Comparison of ENCODE assay signal across 29 cellular contexts in the genomic region with DNA sequence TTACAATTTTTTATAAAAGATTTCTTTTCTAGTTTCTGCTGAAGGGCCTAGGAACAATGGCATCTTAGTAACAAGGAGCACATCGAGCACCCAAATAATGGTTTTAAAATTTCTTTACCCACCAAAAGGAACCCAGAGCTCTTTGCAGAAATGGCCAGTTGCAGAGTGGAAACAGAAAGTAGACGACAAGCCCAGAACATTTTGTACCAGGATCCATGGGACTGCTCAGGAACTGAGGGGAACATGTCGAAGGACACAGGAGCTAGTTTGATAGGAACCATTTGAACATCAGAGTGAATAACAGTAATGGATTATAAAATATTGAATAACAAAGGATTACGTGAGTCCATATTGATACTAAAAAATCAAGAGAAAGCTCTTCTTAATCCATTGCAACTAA.
"Had no signal": no experiment of that assay in that cellular context is flagged by ENCODE, and none has a peak within 500 bp of the region (broad histone marks: within the 10 kb centered on the region; RNA-seq: fewer than 3 reads in every experiment).

No MANE protein-coding gene starts in this region.

- DNase-seq: heart left ventricle; hypothalamus; immature natural killer cell; kidney; left colon; mesendoderm; naive B cell; natural killer cell; nephron progenitor cell; occipital lobe; ovary; right cardiac atrium; sigmoid colon; small intestine; spleen; stimulated activated CD4-positive, alpha-beta T cell treated with anti-CD3 and anti-CD28 coated beads, Interleukin-4, amount 100 ng/mL, for 24 hours; stimulated activated naive CD4-positive, alpha-beta T cell; stimulated activated naive CD8-positive, alpha-beta T cell treated with anti-CD3 and anti-CD28 coated beads, Interleukin-15, amount 100 ng/mL, for 72 hours; substantia nigra; thyroid gland; upper lobe of right lung had no signal

- H3K27ac ChIP-seq: neural progenitor cell, neutrophil, ovary, spleen, thyroid gland, upper lobe of right lung had no signal

- H2AFZ ChIP-seq: neural progenitor cell had no signal

- H3K4me3 Mint-ChIP-seq: mesothelial cell of epicardium; naive B cell; nephron progenitor cell; neural progenitor cell; stimulated activated effector memory CD8-positive, alpha-beta T cell treated with anti-CD3 and anti-CD28 coated beads, Interleukin-12 subunit alpha, Interleukin-12 subunit beta, amount 100 ng/mL, for 72 hours; stimulated activated naive CD8-positive, alpha-beta T cell treated with anti-CD3 and anti-CD28 coated beads, Interleukin-15, amount 100 ng/mL, for 72 hours had no signal

- H3K4me2 ChIP-seq: neural progenitor cell had no signal

- FAIRE-seq: islet of Langerhans, kidney, small intestine, urothelium cell line had no signal

- ATAC-seq: left colon; natural killer cell; stimulated activated effector memory CD8-positive, alpha-beta T cell treated with anti-CD3 and anti-CD28 coated beads, Interleukin-12 subunit alpha, Interleukin-12 subunit beta, amount 100 ng/mL, for 72 hours; stimulated activated naive CD8-positive, alpha-beta T cell treated with anti-CD3 and anti-CD28 coated beads, Interleukin-15, amount 100 ng/mL, for 72 hours; upper lobe of right lung had no signal

- H3K27me3 Mint-ChIP-seq: naive B cell; progenitor cell of endocrine pancreas; stimulated activated naive CD8-positive, alpha-beta T cell treated with anti-CD3 and anti-CD28 coated beads, Interleukin-15, amount 100 ng/mL, for 72 hours had no signal

- H3K27me3 ChIP-seq: heart left ventricle, neural progenitor cell, neutrophil, ovary, sigmoid colon, spleen, thyroid gland, upper lobe of right lung had no signal

- H3K36me3 ChIP-seq: heart left ventricle, neural progenitor cell, neutrophil, ovary, sigmoid colon, spleen, thyroid gland, upper lobe of right lung had no signal

- H3K4me3 ChIP-seq: heart left ventricle, lung, neural progenitor cell, ovary, sigmoid colon, spleen, thyroid gland, upper lobe of right lung had no signal

- H3K9me3 Mint-ChIP-seq: immature natural killer cell; mesothelial cell of epicardium; naive B cell; natural killer cell; nephron progenitor cell; neural progenitor cell; stimulated activated effector memory CD8-positive, alpha-beta T cell treated with anti-CD3 and anti-CD28 coated beads, Interleukin-12 subunit alpha, Interleukin-12 subunit beta, amount 100 ng/mL, for 72 hours; stimulated activated naive CD8-positive, alpha-beta T cell treated with anti-CD3 and anti-CD28 coated beads, Interleukin-15, amount 100 ng/mL, for 72 hours had no signal

- H3K27ac Mint-ChIP-seq: neural progenitor cell; progenitor cell of endocrine pancreas; stimulated activated effector memory CD8-positive, alpha-beta T cell treated with anti-CD3 and anti-CD28 coated beads, Interleukin-12 subunit alpha, Interleukin-12 subunit beta, amount 100 ng/mL, for 72 hours; stimulated activated naive CD8-positive, alpha-beta T cell treated with anti-CD3 and anti-CD28 coated beads, Interleukin-15, amount 100 ng/mL, for 72 hours had no signal

- H3K36me3 Mint-ChIP-seq: mesothelial cell of epicardium, naive B cell, natural killer cell, neural progenitor cell had no signal

- H3K9ac ChIP-seq: neural progenitor cell had no signal

- H3K9me3 ChIP-seq: heart left ventricle, neutrophil, ovary, sigmoid colon, spleen, thyroid gland, upper lobe of right lung had no signal
